1 cellular context compared by ENCODE assay signal in the genomic region with DNA sequence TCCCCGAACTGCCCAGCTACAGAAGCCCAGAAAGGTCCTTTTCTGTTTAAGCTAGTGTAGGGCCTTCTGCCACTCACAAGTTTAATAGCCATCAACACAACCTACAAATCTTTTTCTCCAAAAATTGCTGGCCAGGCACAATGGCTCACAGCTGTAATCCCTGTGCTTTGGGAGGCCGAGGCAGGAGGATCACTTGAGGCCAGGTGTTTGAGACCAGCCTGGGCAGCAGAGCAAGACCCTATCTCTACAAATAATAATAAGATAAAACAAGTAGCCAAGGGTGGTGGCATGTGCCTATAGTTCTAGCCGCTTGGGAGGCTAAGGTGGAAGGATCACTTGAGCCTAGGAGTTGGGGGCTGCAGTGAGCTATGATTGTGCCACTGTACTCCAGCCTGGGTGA.
TF ChIP-seq lines count a peak whose summit lies in the region.

No MANE protein-coding gene starts in this region.

TF ChIP-seq in GM23338, 12 proteins besides CTCF, POLR2A, EP300 and RAD21 (continued from another document):
- TF ChIP-seq, protein P1, sequence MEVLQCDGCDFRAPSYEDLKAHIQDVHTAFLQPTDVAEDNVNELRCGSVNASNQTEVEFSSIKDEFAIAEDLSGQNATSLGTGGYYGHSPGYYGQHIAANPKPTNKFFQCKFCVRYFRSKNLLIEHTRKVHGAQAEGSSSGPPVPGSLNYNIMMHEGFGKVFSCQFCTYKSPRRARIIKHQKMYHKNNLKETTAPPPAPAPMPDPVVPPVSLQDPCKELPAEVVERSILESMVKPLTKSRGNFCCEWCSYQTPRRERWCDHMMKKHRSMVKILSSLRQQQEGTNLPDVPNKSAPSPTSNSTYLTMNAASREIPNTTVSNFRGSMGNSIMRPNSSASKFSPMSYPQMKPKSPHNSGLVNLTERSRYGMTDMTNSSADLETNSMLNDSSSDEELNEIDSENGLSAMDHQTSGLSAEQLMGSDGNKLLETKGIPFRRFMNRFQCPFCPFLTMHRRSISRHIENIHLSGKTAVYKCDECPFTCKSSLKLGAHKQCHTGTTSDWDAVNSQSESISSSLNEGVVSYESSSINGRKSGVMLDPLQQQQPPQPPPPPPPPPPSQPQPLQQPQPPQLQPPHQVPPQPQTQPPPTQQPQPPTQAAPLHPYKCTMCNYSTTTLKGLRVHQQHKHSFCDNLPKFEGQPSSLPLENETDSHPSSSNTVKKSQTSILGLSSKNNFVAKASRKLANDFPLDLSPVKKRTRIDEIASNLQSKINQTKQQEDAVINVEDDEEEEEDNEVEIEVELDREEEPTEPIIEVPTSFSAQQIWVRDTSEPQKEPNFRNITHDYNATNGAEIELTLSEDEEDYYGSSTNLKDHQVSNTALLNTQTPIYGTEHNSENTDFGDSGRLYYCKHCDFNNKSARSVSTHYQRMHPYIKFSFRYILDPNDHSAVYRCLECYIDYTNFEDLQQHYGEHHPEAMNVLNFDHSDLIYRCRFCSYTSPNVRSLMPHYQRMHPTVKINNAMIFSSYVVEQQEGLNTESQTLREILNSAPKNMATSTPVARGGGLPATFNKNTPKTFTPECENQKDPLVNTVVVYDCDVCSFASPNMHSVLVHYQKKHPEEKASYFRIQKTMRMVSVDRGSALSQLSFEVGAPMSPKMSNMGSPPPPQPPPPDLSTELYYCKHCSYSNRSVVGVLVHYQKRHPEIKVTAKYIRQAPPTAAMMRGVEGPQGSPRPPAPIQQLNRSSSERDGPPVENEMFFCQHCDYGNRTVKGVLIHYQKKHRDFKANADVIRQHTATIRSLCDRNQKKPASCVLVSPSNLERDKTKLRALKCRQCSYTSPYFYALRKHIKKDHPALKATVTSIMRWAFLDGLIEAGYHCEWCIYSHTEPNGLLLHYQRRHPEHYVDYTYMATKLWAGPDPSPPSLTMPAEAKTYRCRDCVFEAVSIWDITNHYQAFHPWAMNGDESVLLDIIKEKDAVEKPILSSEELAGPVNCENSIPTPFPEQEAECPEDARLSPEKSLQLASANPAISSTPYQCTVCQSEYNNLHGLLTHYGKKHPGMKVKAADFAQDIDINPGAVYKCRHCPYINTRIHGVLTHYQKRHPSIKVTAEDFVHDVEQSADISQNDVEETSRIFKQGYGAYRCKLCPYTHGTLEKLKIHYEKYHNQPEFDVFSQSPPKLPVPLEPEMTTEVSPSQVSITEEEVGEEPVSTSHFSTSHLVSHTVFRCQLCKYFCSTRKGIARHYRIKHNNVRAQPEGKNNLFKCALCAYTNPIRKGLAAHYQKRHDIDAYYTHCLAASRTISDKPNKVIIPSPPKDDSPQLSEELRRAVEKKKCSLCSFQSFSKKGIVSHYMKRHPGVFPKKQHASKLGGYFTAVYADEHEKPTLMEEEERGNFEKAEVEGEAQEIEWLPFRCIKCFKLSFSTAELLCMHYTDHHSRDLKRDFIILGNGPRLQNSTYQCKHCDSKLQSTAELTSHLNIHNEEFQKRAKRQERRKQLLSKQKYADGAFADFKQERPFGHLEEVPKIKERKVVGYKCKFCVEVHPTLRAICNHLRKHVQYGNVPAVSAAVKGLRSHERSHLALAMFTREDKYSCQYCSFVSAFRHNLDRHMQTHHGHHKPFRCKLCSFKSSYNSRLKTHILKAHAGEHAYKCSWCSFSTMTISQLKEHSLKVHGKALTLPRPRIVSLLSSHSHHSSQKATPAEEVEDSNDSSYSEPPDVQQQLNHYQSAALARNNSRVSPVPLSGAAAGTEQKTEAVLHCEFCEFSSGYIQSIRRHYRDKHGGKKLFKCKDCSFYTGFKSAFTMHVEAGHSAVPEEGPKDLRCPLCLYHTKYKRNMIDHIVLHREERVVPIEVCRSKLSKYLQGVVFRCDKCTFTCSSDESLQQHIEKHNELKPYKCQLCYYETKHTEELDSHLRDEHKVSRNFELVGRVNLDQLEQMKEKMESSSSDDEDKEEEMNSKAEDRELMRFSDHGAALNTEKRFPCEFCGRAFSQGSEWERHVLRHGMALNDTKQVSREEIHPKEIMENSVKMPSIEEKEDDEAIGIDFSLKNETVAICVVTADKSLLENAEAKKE (CRISPR knock-in tag; IDR thresholded peaks at IDR 0.05) = no peak
- TF ChIP-seq EZH2phosphoT487 (IDR thresholded peaks at IDR 0.05; ENCODE audit: unreplicated experiment) (no peak), NANOG (IDR thresholded peaks at IDR 0.05; ENCODE audit: borderline replicate concordance) (no peak), ZNF331 (CRISPR knock-in tag; IDR thresholded peaks at IDR 0.05; ENCODE audit: low read depth) (no peak), EZH2 (IDR thresholded peaks at IDR 0.05; ENCODE audit: low read depth, unreplicated experiment) (no peak)
